Comparison of ENCODE assay signal across 8 cellular contexts in the genomic region with DNA sequence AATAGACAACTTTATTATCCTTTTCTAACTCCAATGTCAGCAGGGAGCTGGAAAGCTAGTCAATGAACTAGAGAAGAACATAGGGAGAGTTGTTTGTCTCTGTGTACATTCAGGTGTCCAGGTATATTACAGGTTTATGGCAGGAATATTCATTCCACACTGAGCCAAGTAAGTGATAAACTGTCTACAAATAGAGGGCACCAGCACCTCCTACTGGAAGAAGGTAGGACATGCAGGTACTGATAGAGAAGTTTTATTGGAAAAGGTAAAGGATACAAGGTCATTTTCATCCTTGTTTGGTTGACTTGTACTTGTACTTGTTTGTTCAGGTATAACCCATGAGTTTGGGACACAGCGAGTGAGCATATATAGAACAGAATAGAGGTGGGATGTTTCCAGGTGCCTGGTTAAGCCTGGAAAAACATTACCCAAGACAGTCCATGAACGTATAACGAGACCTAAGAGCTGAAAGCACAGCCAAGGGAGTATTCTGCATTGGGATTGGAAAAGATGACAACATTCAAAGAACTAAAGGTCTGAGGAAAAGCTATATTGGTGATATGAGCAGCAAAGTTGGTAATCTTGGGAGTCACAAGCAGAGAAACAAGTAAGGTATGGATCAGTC.
DNase-seq lines count a peak whose midpoint lies in the region; ATAC-seq, FAIRE-seq and TF ChIP-seq lines count a peak whose summit lies in the region.

No MANE protein-coding gene starts in this region.

- H3K4me3 Mint-ChIP-seq in activated CD8-positive, alpha-beta T cell treated with anti-CD3 and anti-CD28 coated beads for 36 hours, result no peak overlapping the region

- no peaks in the 10 kb centered on the region for H3K27me3 ChIP-seq in tibial nerve

- no peaks in the 10 kb centered on the region for H3K9me3 Mint-ChIP-seq in activated CD8-positive, alpha-beta T cell treated with anti-CD3 and anti-CD28 coated beads for 36 hours

- peak; percentile 71 for TF ChIP-seq CTCF in activated CD8-positive, alpha-beta T cell treated with anti-CD3 and anti-CD28 coated beads for 36 hours (IDR thresholded peaks at IDR 0.05)
- peak in 2 of 5 experiments; percentile 14 to 27 for TF ChIP-seq CTCF in tibial nerve (IDR thresholded peaks at IDR 0.05)

- FAIRE-seq in HTR-8/SVneo (lab: Jason Lieb, UNC), result peak; percentile 72

- peak; percentile 7 for DNase-seq in NCI-H2107 treated with DMSO at 0.1 percent for 48 hours (lab: John Stamatoyannopoulos, UW; ENCODE audit: unreplicated experiment)
- DNase-seq in NCI-H2107 (lab: John Stamatoyannopoulos, UW), result no peak
- peak; percentile 53 for DNase-seq in HTR-8/SVneo (ENCODE audit: insufficient read length, low spot score)
- DNase-seq in activated CD8-positive, alpha-beta T cell treated with anti-CD3 and anti-CD28 coated beads for 36 hours, result peak; percentile 32
- peak in 1 of 2 donors; percentile 7 for DNase-seq in left colon
- DNase-seq in tibial nerve (ENCODE audit: low spot score in 2 of 2), result no peak
- no peak for DNase-seq in islet precursor cell

- POLR2A ChIA-PET in activated CD8-positive, alpha-beta T cell treated with anti-CD3 and anti-CD28 coated beads for 36 hours (lab: Charles Lee), result no interaction called here

- no peaks in the 10 kb centered on the region for H3K9me3 ChIP-seq in tibial nerve

- whole genome bisulfite sequencing in tibial nerve, 2 donors, result 78 to 85% methylated on average over 3 of the region's 3 CpGs

- H3K36me3 Mint-ChIP-seq in activated CD8-positive, alpha-beta T cell treated with anti-CD3 and anti-CD28 coated beads for 36 hours (ENCODE audit: low read depth), result no peaks in the 10 kb centered on the region

- TF ChIP-seq POLR2A in tibial nerve (IDR thresholded peaks at IDR 0.05), result no peak

- peaks cover 4% of the 10 kb centered on the region for H3K4me1 Mint-ChIP-seq in activated CD8-positive, alpha-beta T cell treated with anti-CD3 and anti-CD28 coated beads for 36 hours (ENCODE audit: low read depth)

- ATAC-seq in activated CD8-positive, alpha-beta T cell treated with anti-CD3 and anti-CD28 coated beads for 36 hours, result peak; percentile 45
- ATAC-seq in left colon (peak; percentile 88), GM18511 (IDR thresholded peaks at IDR 0.05; ENCODE audit: unreplicated experiment) (no peak)

- CTCF ChIA-PET in activated CD8-positive, alpha-beta T cell treated with anti-CD3 and anti-CD28 coated beads for 36 hours (lab: Charles Lee), result interaction anchor here (0.7 to 2.6 kb wide), 21 partner anchors 9 to 444 kb away, joined by 3 to 23 read pairs (median 3); a partner anchor contains a TSS

- no peak overlapping the region for H3K27ac Mint-ChIP-seq in activated CD8-positive, alpha-beta T cell treated with anti-CD3 and anti-CD28 coated beads for 36 hours

- H3K4me1 ChIP-seq in tibial nerve, result peaks cover 0 to 7% (median 0%) of the 10 kb centered on the region in 4 donors

- intact Hi-C loops in activated CD8-positive, alpha-beta T cell treated with anti-CD3 and anti-CD28 coated beads for 36 hours (cut with micrococcal nuclease), result no loop called here
- intact Hi-C loops in left colon (cut with DNase I, micrococcal nuclease), result no loop called here

- no peak overlapping the region for H3K4me3 ChIP-seq in tibial nerve

- H3K36me3 ChIP-seq in tibial nerve, result no peaks in the 10 kb centered on the region

- peaks cover 4% of the 10 kb centered on the region for H3K27me3 Mint-ChIP-seq in activated CD8-positive, alpha-beta T cell treated with anti-CD3 and anti-CD28 coated beads for 36 hours

- no peak overlapping the region for H3K27ac ChIP-seq in tibial nerve

- no peak for TF ChIP-seq EP300 in tibial nerve (IDR thresholded peaks at IDR 0.05)

Comparison
In these comparisons a context has a peak if more than half of its experiments do, and no peak if none do; other contexts are left out.
1. DNase-seq: peak in NCI-H2107 treated with DMSO at 0.1 percent for 48 hours (single experiment), HTR-8/SVneo (single experiment) and activated CD8-positive, alpha-beta T cell treated with anti-CD3 and anti-CD28 coated beads for 36 hours (single experiment); none in NCI-H2107 (single experiment), tibial nerve (0 of 2) and islet precursor cell (single experiment).